ENCODE assay signal across 2 cellular contexts in the genomic region with DNA sequence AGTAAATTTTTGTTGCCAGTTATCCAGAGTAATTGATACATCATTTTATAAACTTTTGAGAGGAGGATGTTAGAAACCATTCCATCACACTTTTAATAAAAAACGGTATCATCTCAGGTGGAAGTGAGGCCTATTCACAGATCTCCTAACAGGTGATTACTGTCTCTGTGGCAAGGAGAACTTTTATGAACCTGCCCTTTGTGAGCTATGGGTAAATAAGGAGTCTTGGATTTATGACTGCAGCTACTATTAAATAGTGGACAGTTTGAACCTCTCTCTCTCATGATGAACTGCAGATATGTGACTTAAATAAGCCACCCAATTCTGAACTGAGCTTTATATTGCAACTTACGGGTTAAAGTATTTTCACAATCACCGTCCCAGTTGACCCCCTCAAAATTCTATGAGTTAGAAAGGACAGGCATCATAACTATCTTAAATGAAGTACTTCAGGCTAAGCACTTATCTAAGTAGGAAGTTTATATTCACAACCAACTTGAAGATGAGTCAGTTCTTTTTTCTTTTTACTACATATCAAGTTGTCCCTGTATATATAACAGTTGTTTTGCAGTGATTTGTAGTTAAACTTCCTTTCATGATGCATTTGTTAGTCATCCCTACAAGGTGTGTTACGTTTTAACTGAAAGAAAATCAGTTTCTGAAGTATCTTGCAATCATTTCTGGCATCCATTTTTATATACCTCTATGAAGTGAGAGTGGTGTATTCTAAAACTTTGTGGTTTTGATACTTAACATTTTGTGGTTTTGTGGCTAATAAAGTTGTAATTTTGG.
TF ChIP-seq lines count a peak whose summit lies in the region.

No MANE protein-coding gene starts in this region.

TF ChIP-seq in K562, 482 proteins besides CTCF, POLR2A, EP300 and RAD21:
- TF ChIP-seq TAF9B (IDR thresholded peaks at IDR 0.05; ENCODE audit: partially characterized antibody) (no peak), MIER1 (IDR thresholded peaks at IDR 0.05; ENCODE audit: low read depth) (no peak)
- TF ChIP-seq, protein P1, sequence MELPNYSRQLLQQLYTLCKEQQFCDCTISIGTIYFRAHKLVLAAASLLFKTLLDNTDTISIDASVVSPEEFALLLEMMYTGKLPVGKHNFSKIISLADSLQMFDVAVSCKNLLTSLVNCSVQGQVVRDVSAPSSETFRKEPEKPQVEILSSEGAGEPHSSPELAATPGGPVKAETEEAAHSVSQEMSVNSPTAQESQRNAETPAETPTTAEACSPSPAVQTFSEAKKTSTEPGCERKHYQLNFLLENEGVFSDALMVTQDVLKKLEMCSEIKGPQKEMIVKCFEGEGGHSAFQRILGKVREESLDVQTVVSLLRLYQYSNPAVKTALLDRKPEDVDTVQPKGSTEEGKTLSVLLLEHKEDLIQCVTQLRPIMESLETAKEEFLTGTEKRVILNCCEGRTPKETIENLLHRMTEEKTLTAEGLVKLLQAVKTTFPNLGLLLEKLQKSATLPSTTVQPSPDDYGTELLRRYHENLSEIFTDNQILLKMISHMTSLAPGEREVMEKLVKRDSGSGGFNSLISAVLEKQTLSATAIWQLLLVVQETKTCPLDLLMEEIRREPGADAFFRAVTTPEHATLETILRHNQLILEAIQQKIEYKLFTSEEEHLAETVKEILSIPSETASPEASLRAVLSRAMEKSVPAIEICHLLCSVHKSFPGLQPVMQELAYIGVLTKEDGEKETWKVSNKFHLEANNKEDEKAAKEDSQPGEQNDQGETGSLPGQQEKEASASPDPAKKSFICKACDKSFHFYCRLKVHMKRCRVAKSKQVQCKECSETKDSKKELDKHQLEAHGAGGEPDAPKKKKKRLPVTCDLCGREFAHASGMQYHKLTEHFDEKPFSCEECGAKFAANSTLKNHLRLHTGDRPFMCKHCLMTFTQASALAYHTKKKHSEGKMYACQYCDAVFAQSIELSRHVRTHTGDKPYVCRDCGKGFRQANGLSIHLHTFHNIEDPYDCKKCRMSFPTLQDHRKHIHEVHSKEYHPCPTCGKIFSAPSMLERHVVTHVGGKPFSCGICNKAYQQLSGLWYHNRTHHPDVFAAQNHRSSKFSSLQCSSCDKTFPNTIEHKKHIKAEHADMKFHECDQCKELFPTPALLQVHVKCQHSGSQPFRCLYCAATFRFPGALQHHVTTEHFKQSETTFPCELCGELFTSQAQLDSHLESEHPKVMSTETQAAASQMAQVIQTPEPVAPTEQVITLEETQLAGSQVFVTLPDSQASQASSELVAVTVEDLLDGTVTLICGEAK (IDR thresholded peaks at IDR 0.05) = peak; percentile 41; the same call in 1 of the 2 replicates
- TF ChIP-seq, protein P1 (CRISPR knock-in tag; IDR thresholded peaks at IDR 0.05) = no peak
- TF ChIP-seq, protein P2, sequence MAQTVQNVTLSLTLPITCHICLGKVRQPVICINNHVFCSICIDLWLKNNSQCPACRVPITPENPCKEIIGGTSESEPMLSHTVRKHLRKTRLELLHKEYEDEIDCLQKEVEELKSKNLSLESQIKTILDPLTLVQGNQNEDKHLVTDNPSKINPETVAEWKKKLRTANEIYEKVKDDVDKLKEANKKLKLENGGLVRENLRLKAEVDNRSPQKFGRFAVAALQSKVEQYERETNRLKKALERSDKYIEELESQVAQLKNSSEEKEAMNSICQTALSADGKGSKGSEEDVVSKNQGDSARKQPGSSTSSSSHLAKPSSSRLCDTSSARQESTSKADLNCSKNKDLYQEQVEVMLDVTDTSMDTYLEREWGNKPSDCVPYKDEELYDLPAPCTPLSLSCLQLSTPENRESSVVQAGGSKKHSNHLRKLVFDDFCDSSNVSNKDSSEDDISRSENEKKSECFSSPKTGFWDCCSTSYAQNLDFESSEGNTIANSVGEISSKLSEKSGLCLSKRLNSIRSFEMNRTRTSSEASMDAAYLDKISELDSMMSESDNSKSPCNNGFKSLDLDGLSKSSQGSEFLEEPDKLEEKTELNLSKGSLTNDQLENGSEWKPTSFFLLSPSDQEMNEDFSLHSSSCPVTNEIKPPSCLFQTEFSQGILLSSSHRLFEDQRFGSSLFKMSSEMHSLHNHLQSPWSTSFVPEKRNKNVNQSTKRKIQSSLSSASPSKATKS (CRISPR knock-in tag; IDR thresholded peaks at IDR 0.05) = no peak
- TF ChIP-seq, protein P3, sequence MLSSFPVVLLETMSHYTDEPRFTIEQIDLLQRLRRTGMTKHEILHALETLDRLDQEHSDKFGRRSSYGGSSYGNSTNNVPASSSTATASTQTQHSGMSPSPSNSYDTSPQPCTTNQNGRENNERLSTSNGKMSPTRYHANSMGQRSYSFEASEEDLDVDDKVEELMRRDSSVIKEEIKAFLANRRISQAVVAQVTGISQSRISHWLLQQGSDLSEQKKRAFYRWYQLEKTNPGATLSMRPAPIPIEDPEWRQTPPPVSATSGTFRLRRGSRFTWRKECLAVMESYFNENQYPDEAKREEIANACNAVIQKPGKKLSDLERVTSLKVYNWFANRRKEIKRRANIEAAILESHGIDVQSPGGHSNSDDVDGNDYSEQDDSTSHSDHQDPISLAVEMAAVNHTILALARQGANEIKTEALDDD (IDR thresholded peaks at IDR 0.05) = peak; percentile 34; the same call in 1 of the 2 replicates

TF ChIP-seq in GM12891, 5 proteins besides CTCF, POLR2A, EP300 and RAD21:
- TF ChIP-seq SPI1 (IDR thresholded peaks at IDR 0.05; ENCODE audit: low read depth, low read length) = no peak
- TF ChIP-seq POU2F2 (IDR thresholded peaks at IDR 0.05; ENCODE audit: low read depth, low read length) = no peak
- TF ChIP-seq POLR2AphosphoS5 (IDR thresholded peaks at IDR 0.05; ENCODE audit: low read depth, low read length) = no peak
- TF ChIP-seq PAX5 (IDR thresholded peaks at IDR 0.05; ENCODE audit: insufficient read depth, low read length, severe bottlenecking) = no peak
- TF ChIP-seq TAF1 (IDR thresholded peaks at IDR 0.05; ENCODE audit: low read depth, low read length) = no peak
